11 cellular contexts compared by ENCODE assay signal in genomic region chr3:74883690-74884089, GRCh38.
DNase-seq lines count a peak whose midpoint lies in the region; ATAC-seq and TF ChIP-seq lines count a peak whose summit lies in the region.
"Had no signal": no experiment of that assay in that cellular context is flagged by ENCODE, and none has a peak within 500 bp of the region (broad histone marks: within the 10 kb centered on the region; RNA-seq: fewer than 3 reads in every experiment).

No MANE protein-coding gene starts in this region.

- peak; percentile 82 for ATAC-seq in WTC11
- ATAC-seq in left colon: no peak
- ATAC-seq in HG02840 (IDR thresholded peaks at IDR 0.05; ENCODE audit: low FRiP score, unreplicated experiment): no peak

- no peaks in the 10 kb centered on the region for H3K9me3 ChIP-seq in BE2C
- H3K9me3 ChIP-seq: adrenal gland, SJCRH30 had no signal

- no peaks in the 10 kb centered on the region for H3K4me1 Mint-ChIP-seq in WTC11
- no peaks in the 10 kb centered on the region for H3K4me1 Mint-ChIP-seq in activated CD4-positive, alpha-beta T cell treated with anti-CD3 and anti-CD28 coated beads, Interleukin-2, amount 10 ng/mL, durations not matched to agents 7 days and 5 days

- no peak overlapping the region for H3K4me3 ChIP-seq in BE2C (ENCODE audit: low read depth, low read length)
- H3K4me3 ChIP-seq: adrenal gland, SJCRH30 had no signal

- no peak overlapping the region for H3K4me3 Mint-ChIP-seq in WTC11
- no peak overlapping the region for H3K4me3 Mint-ChIP-seq in activated CD4-positive, alpha-beta T cell treated with anti-CD3 and anti-CD28 coated beads, Interleukin-2, amount 10 ng/mL, durations not matched to agents 7 days and 5 days
- H3K4me3 Mint-ChIP-seq: nephron had no signal

- CTCF ChIA-PET in WTC11 (lab: Charles Lee): interaction anchor here (0.6 to 1.0 kb wide), 4 partner anchors 13 to 49 kb away, joined by 3 to 8 read pairs (median 3); no protein-coding TSS in a partner anchor
- CTCF ChIA-PET in activated CD4-positive, alpha-beta T cell treated with anti-CD3 and anti-CD28 coated beads, Interleukin-2, amount 10 ng/mL, durations not matched to agents 7 days and 5 days (lab: Charles Lee): no interaction called here

- peak; percentile 41 for TF ChIP-seq CTCF in BE2C (IDR thresholded peaks at IDR 0.05; ENCODE audit: low read depth, low read length)
- TF ChIP-seq CTCF in WTC11 (IDR thresholded peaks at IDR 0.05): no peak

- H3K27me3 Mint-ChIP-seq in WTC11 (ENCODE audit: low read depth): no peaks in the 10 kb centered on the region
- no peaks in the 10 kb centered on the region for H3K27me3 Mint-ChIP-seq in activated CD4-positive, alpha-beta T cell treated with anti-CD3 and anti-CD28 coated beads, Interleukin-2, amount 10 ng/mL, durations not matched to agents 7 days and 5 days

- POLR2A ChIA-PET in WTC11 (lab: Charles Lee): no interaction called here
- POLR2A ChIA-PET in activated CD4-positive, alpha-beta T cell treated with anti-CD3 and anti-CD28 coated beads, Interleukin-2, amount 10 ng/mL, durations not matched to agents 7 days and 5 days (lab: Charles Lee): no interaction called here

- H3K36me3 ChIP-seq in BE2C: no peaks in the 10 kb centered on the region
- H3K36me3 ChIP-seq: adrenal gland, SJCRH30 had no signal

- no peaks in the 10 kb centered on the region for H3K27me3 ChIP-seq in BE2C
- H3K27me3 ChIP-seq: adrenal gland, SJCRH30 had no signal

- H3K4me1 ChIP-seq in BE2C: no peaks in the 10 kb centered on the region
- H3K4me1 ChIP-seq: adrenal gland, SJCRH30 had no signal

- intact Hi-C loops in left colon (cut with DNase I, micrococcal nuclease): no loop called here

- no peaks in the 10 kb centered on the region for H3K36me3 Mint-ChIP-seq in WTC11
- H3K36me3 Mint-ChIP-seq in activated CD4-positive, alpha-beta T cell treated with anti-CD3 and anti-CD28 coated beads, Interleukin-2, amount 10 ng/mL, durations not matched to agents 7 days and 5 days (ENCODE audit: low read depth): no peaks in the 10 kb centered on the region

- DNase-seq in BE2C (no peak), HS-5 (ENCODE audit: low read depth) (peak; percentile 11), WTC11 (ENCODE audit: low spot score) (peak; percentile 12), islet precursor cell (peak; percentile 73), left colon (no peak), SIG-M5 treated with dmso at 0.1 percent for 504 hours (lab: John Stamatoyannopoulos, UW; ENCODE audit: unreplicated experiment) (no peak)
- DNase-seq in activated CD4-positive, alpha-beta T cell treated with anti-CD3 and anti-CD28 coated beads, Interleukin-2, amount 10 ng/mL, durations not matched to agents 7 days and 5 days: no peak
- DNase-seq: adrenal gland had no signal

- H3K9me3 Mint-ChIP-seq in WTC11: peaks cover 6% of the 10 kb centered on the region; the same call in 1 of the 2 replicates
- peaks cover 10% of the 10 kb centered on the region for H3K9me3 Mint-ChIP-seq in activated CD4-positive, alpha-beta T cell treated with anti-CD3 and anti-CD28 coated beads, Interleukin-2, amount 10 ng/mL, durations not matched to agents 7 days and 5 days

- H3K27ac Mint-ChIP-seq in WTC11: no peak overlapping the region
- H3K27ac Mint-ChIP-seq in activated CD4-positive, alpha-beta T cell treated with anti-CD3 and anti-CD28 coated beads, Interleukin-2, amount 10 ng/mL, durations not matched to agents 7 days and 5 days: no peak overlapping the region
- H3K27ac Mint-ChIP-seq: nephron had no signal

TF ChIP-seq in WTC11, 78 proteins besides CTCF, POLR2A, EP300 and RAD21:
- no peak for TF ChIP-seq E2F4 (CRISPR knock-in tag; IDR thresholded peaks at IDR 0.05; ENCODE audit: borderline replicate concordance, low read depth)
- no peak for TF ChIP-seq FOXP1 (CRISPR knock-in tag; IDR thresholded peaks at IDR 0.05; ENCODE audit: borderline replicate concordance)
- TF ChIP-seq USF2 (CRISPR knock-in tag; IDR thresholded peaks at IDR 0.05): peak; percentile 38

Comparison
In these comparisons a context has a peak if more than half of its experiments do, and no peak if none do; other contexts are left out.
1. DNase-seq: peak in HS-5 (single experiment), WTC11 (single experiment) and islet precursor cell (single experiment); none in BE2C (single experiment), activated CD4-positive, alpha-beta T cell treated with anti-CD3 and anti-CD28 coated beads, Interleukin-2, amount 10 ng/mL, durations not matched to agents 7 days and 5 days (single experiment), left colon (0 of 2) and SIG-M5 treated with dmso at 0.1 percent for 504 hours (single experiment).